14 cellular contexts compared by ENCODE assay signal in genomic region chr20:50283370-50283769, GRCh38.
DNase-seq lines count a peak whose midpoint lies in the region; ATAC-seq and TF ChIP-seq lines count a peak whose summit lies in the region.
"Had no signal": no experiment of that assay in that cellular context is flagged by ENCODE, and none has a peak within 500 bp of the region (broad histone marks: within the 10 kb centered on the region; RNA-seq: fewer than 3 reads in every experiment).

No MANE protein-coding gene starts in this region.

- H3K9me3 ChIP-seq in right atrium auricular region (no peaks in the 10 kb centered on the region), heart right ventricle (no peaks in the 10 kb centered on the region), colonic mucosa (no peaks in the 10 kb centered on the region), uterus (no peaks in the 10 kb centered on the region)
- H3K9me3 ChIP-seq: thoracic aorta had no signal

- H3K36me3 Mint-ChIP-seq in osteocyte (ENCODE audit: unreplicated experiment): no peaks in the 10 kb centered on the region

- ATAC-seq in heart right ventricle (no peak), GM18870 (IDR thresholded peaks at IDR 0.05; ENCODE audit: unreplicated experiment) (no peak)

- intact Hi-C loops in heart right ventricle (cut with DNase I): loop anchor here in 5 of 10 donors (5.0 to 10.0 kb wide), 4 partner anchors 59 to 181 kb away; partner anchors contain the start of gene CEBPB (in 2 of the 5)
- intact Hi-C loops in colonic mucosa (cut with DNase I): no loop called here
- intact Hi-C loops in uterus (cut with DNase I; ENCODE audit: low total_unique reads): loop anchor here (10.0 kb wide), 1 partner anchor 89 kb away; the partner anchor contains the start of gene CEBPB

- WGBS in heart right ventricle, 2 donors: 75 to 78% methylated on average over 7 of the region's 7 CpGs

- peak overlapping the region; percentile 47 for H3K27ac Mint-ChIP-seq in osteocyte (ENCODE audit: unreplicated experiment)

- H3K27me3 Mint-ChIP-seq in osteocyte (ENCODE audit: unreplicated experiment): no peaks in the 10 kb centered on the region

- TF ChIP-seq POLR2A in uterus (IDR thresholded peaks at IDR 0.05): no peak

- H3K27ac ChIP-seq in right atrium auricular region (peak overlapping the region; percentile 70 to 84), heart right ventricle (peak overlapping the region in 4 of 10 donors; percentile 29 to 96 (median 62)), colonic mucosa (peak overlapping the region; percentile 56), uterus (peak overlapping the region; percentile 98 to 99)

- H3K4me3 ChIP-seq in right atrium auricular region (no peak overlapping the region), heart right ventricle (no peak overlapping the region), colonic mucosa (no peak overlapping the region), uterus (no peak overlapping the region)
- H3K4me3 ChIP-seq: hepatocyte, thoracic aorta had no signal

- no peaks in the 10 kb centered on the region for H3K27me3 ChIP-seq in right atrium auricular region
- no peaks in the 10 kb centered on the region for H3K27me3 ChIP-seq in heart right ventricle
- H3K27me3 ChIP-seq in colonic mucosa: no peaks in the 10 kb centered on the region
- no peaks in the 10 kb centered on the region for H3K27me3 ChIP-seq in uterus
- H3K27me3 ChIP-seq: hepatocyte had no signal

- peaks cover 0 to 61% of the 10 kb centered on the region in 2 donors for H3K4me1 ChIP-seq in right atrium auricular region
- H3K4me1 ChIP-seq in heart right ventricle: peaks cover 16 to 80% (median 47%) of the 10 kb centered on the region in 9 donors
- H3K4me1 ChIP-seq in colonic mucosa: no peaks in the 10 kb centered on the region
- peaks cover 27 to 30% of the 10 kb centered on the region in 2 donors for H3K4me1 ChIP-seq in uterus

- H3K9me3 Mint-ChIP-seq in osteocyte (ENCODE audit: unreplicated experiment): no peaks in the 10 kb centered on the region

- TF ChIP-seq CTCF in right atrium auricular region (IDR thresholded peaks at IDR 0.05) (no peak), heart right ventricle (IDR thresholded peaks at IDR 0.05) (no peak), colonic mucosa (IDR thresholded peaks at IDR 0.05) (no peak), osteocyte (IDR thresholded peaks at IDR 0.05) (no peak), uterus (IDR thresholded peaks at IDR 0.05) (no peak)

- no peak overlapping the region for H3K4me3 Mint-ChIP-seq in osteocyte (ENCODE audit: unreplicated experiment)

- peaks cover 70% of the 10 kb centered on the region for H3K4me1 Mint-ChIP-seq in osteocyte (ENCODE audit: unreplicated experiment)

- H3K36me3 ChIP-seq in right atrium auricular region (no peaks in the 10 kb centered on the region), heart right ventricle (no peaks in the 10 kb centered on the region), colonic mucosa (no peaks in the 10 kb centered on the region), uterus (no peaks in the 10 kb centered on the region)
- H3K36me3 ChIP-seq: thoracic aorta had no signal

- DNase-seq in right atrium auricular region (ENCODE audit: low spot score) (no peak), heart right ventricle (no peak), colonic mucosa (no peak), osteocyte (ENCODE audit: extremely low spot score, unreplicated experiment) (no peak), uterus (no peak), T1000 (lab: John Stamatoyannopoulos, UW) (no peak)
- DNase-seq in stimulated activated CD4-positive, alpha-beta T cell treated with anti-CD3 and anti-CD28 coated beads, Interleukin-15, amount 100 ng/mL, for 24 hours: no peak
- DNase-seq: activated effector memory CD4-positive, alpha-beta T cell treated with Interleukin-2 at 50 U/mL for 16 hours; cortex of kidney; NCI-H1930; NCI-H510A treated with DMSO at 0.1 percent for 48 hours had no signal

- H3K9ac ChIP-seq in colonic mucosa (ENCODE audit: low read depth in 2 of 2, low read length in 2 of 2): no peak overlapping the region
